In genomic region chr13:102907016-102907756, GRCh38 we compare ENCODE assay signal across 19 cellular contexts.
DNase-seq lines count a peak whose midpoint lies in the region; ATAC-seq and TF ChIP-seq lines count a peak whose summit lies in the region.
"Had no signal": no experiment of that assay in that cellular context is flagged by ENCODE, and none has a peak within 500 bp of the region (broad histone marks: within the 10 kb centered on the region; RNA-seq: fewer than 3 reads in every experiment).

No MANE protein-coding gene starts in this region.

- TF ChIP-seq CTCF in RWPE2 (IDR thresholded peaks at IDR 0.05; ENCODE audit: poor library complexity, severe bottlenecking): no peak
- no peak for TF ChIP-seq CTCF in lower lobe of right lung (IDR thresholded peaks at IDR 0.05)

- H3K9me3 ChIP-seq in RWPE2 (ENCODE audit: severe bottlenecking) (no peaks in the 10 kb centered on the region), lower lobe of right lung (no peaks in the 10 kb centered on the region)
- H3K9me3 ChIP-seq: right atrium auricular region had no signal

- intact Hi-C loops in lower lobe of right lung (cut with DNase I): no loop called here

- H3K4me3 ChIP-seq in RWPE2 (ENCODE audit: severe bottlenecking): no peak overlapping the region
- H3K4me3 ChIP-seq in lower lobe of right lung: no peak overlapping the region
- H3K4me3 ChIP-seq: right atrium auricular region had no signal

- H3K4me1 ChIP-seq in RWPE2 (ENCODE audit: insufficient read depth, poor library complexity, severe bottlenecking): peaks cover 45% of the 10 kb centered on the region
- H3K4me1 ChIP-seq in lower lobe of right lung: no peaks in the 10 kb centered on the region
- H3K4me1 ChIP-seq: right atrium auricular region had no signal

- H3K27me3 Mint-ChIP-seq in immature natural killer cell (ENCODE audit: low read depth in 3 of 3): peaks cover 1 to 9% (median 1%) of the 10 kb centered on the region in 3 donors

- no peaks in the 10 kb centered on the region for H3K36me3 ChIP-seq in RWPE2 (ENCODE audit: low read depth)
- H3K36me3 ChIP-seq in lower lobe of right lung: no peaks in the 10 kb centered on the region
- H3K36me3 ChIP-seq: right atrium auricular region had no signal

- H3K4me3 Mint-ChIP-seq in immature natural killer cell: no peak overlapping the region
- H3K4me3 Mint-ChIP-seq: activated CD4-positive, alpha-beta T cell treated with anti-CD3 and anti-CD28 coated beads for 36 hours; B cell; natural killer cell treated with Interleukin-12 subunit alpha and Interleukin-12 subunit beta and Interleukin-15 and Interleukin-18, amount 100 ng/mL, for 72 hours; T-helper 1 cell treated with Interleukin-12 subunit alpha and Interleukin-12 subunit beta and Interleukin-4 antibody, amounts not matched to agents 30 μg/mL and 1 μg/mL, for 36 hours had no signal

- H3K27ac ChIP-seq in RWPE2 (ENCODE audit: poor library complexity, severe bottlenecking): peak overlapping the region; percentile 99
- no peak overlapping the region for H3K27ac ChIP-seq in lower lobe of right lung
- H3K27ac ChIP-seq: right atrium auricular region had no signal

- H3K27ac Mint-ChIP-seq in immature natural killer cell: no peak overlapping the region
- H3K27ac Mint-ChIP-seq: activated CD4-positive, alpha-beta T cell treated with anti-CD3 and anti-CD28 coated beads for 36 hours; B cell; natural killer cell treated with Interleukin-12 subunit alpha and Interleukin-12 subunit beta and Interleukin-15 and Interleukin-18, amount 100 ng/mL, for 72 hours; T-helper 1 cell treated with Interleukin-12 subunit alpha and Interleukin-12 subunit beta and Interleukin-4 antibody, amounts not matched to agents 30 μg/mL and 1 μg/mL, for 36 hours had no signal

- no peaks in the 10 kb centered on the region for H3K4me1 Mint-ChIP-seq in immature natural killer cell
- H3K4me1 Mint-ChIP-seq: activated CD4-positive, alpha-beta T cell treated with anti-CD3 and anti-CD28 coated beads for 36 hours; B cell had no signal

- H3K27me3 ChIP-seq in RWPE2 (ENCODE audit: insufficient read depth, poor library complexity, severe bottlenecking): no peaks in the 10 kb centered on the region
- H3K27me3 ChIP-seq in lower lobe of right lung (ENCODE audit: low read depth): peaks cover 10% of the 10 kb centered on the region
- H3K27me3 ChIP-seq: right atrium auricular region had no signal

- no peak for DNase-seq in RWPE2 (ENCODE audit: low spot score)
- DNase-seq in SK-N-DZ (ENCODE audit: low spot score): no peak
- no peak for DNase-seq in activated CD8-positive, alpha-beta memory T cell treated with anti-CD3 and anti-CD28 coated beads, Interleukin-2, amount 50 U/mL, for 48 hours
- no peak for DNase-seq in lower lobe of right lung
- no peak for DNase-seq in immature natural killer cell
- DNase-seq: activated CD4-positive, alpha-beta T cell treated with anti-CD3 and anti-CD28 coated beads for 36 hours; effector CD8-positive, alpha-beta T cell; NCI-H1105 treated with DMSO at 0.1 percent for 48 hours; NCI-H446 treated with DMSO at 0.1 percent for 48 hours; stimulated activated CD4-positive, alpha-beta T cell treated with anti-CD3 and anti-CD28 coated beads, Interleukin-4, amount 100 ng/mL, for 24 hours; stimulated activated naive CD4-positive, alpha-beta T cell treated with Interleukin-2 at 50 U/mL for 16 hours had no signal

- no peaks in the 10 kb centered on the region for H3K36me3 Mint-ChIP-seq in immature natural killer cell
- H3K36me3 Mint-ChIP-seq: natural killer cell treated with Interleukin-12 subunit alpha and Interleukin-12 subunit beta and Interleukin-15 and Interleukin-18, amount 100 ng/mL, for 72 hours had no signal

- peak; percentile 78 for ATAC-seq in GM18502 (IDR thresholded peaks at IDR 0.05; ENCODE audit: poor library complexity, unreplicated experiment)
- ATAC-seq in GM19467 (IDR thresholded peaks at IDR 0.05; ENCODE audit: unreplicated experiment): peak; percentile 52
- ATAC-seq in HG02981 (IDR thresholded peaks at IDR 0.05; ENCODE audit: unreplicated experiment): peak; percentile 54
- no peak for ATAC-seq in RWPE2 (ENCODE audit: low read depth)
- no peak for ATAC-seq in lower lobe of right lung
- ATAC-seq: activated CD4-positive, alpha-beta T cell treated with anti-CD3 and anti-CD28 coated beads for 36 hours; HCT116 had no signal

- no peaks in the 10 kb centered on the region for H3K9me3 Mint-ChIP-seq in immature natural killer cell
- H3K9me3 Mint-ChIP-seq: natural killer cell treated with Interleukin-12 subunit alpha and Interleukin-12 subunit beta and Interleukin-15 and Interleukin-18, amount 100 ng/mL, for 72 hours; T-helper 1 cell treated with Interleukin-12 subunit alpha and Interleukin-12 subunit beta and Interleukin-4 antibody, amounts not matched to agents 30 μg/mL and 1 μg/mL, for 36 hours had no signal

Comparison
In these comparisons a context has a peak if more than half of its experiments do, and no peak if none do; other contexts are left out.
1. ATAC-seq: peak in GM18502 (single experiment), GM19467 (single experiment) and HG02981 (single experiment); none in RWPE2 (single experiment) and lower lobe of right lung (0 of 2).